ENCODE assay signal across 24 cellular contexts in genomic region chr21:34988625-34989024, GRCh38.
DNase-seq lines count a peak whose midpoint lies in the region; ATAC-seq lines count a peak whose summit lies in the region.
"Had no signal": no experiment of that assay in that cellular context is flagged by ENCODE, and none has a peak within 500 bp of the region (broad histone marks: within the 10 kb centered on the region; RNA-seq: fewer than 3 reads in every experiment).

No MANE protein-coding gene starts in this region.

- H3K9me3 ChIP-seq in CD4-positive, alpha-beta memory T cell (ENCODE audit: control insufficient read depth in 1 of 2, low read length in 2 of 2) = no peaks in the 10 kb centered on the region
- H3K9me3 ChIP-seq: sigmoid colon, thyroid gland had no signal

- no peak overlapping the region for H3K4me3 ChIP-seq in CD4-positive, alpha-beta memory T cell (ENCODE audit: low read length in 2 of 2)
- H3K4me3 ChIP-seq: sigmoid colon, SK-N-MC, thyroid gland had no signal

- intact Hi-C loops in CD4-positive, alpha-beta memory T cell (cut with micrococcal nuclease) = loop anchor here (2.0 to 10.0 kb wide), 2 partner anchors 16 to 236 kb away; no protein-coding TSS in a partner anchor
- intact Hi-C loops in activated CD4-positive, alpha-beta memory T cell treated with anti-CD3 and anti-CD28 coated beads for 36 hours (cut with micrococcal nuclease) = no loop called here

- DNase-seq in activated T-cell treated with anti-CD3 and anti-CD28 coated beads, Interleukin-2, amount 50 U/mL, for 4 hours = no peak
- DNase-seq in activated T-cell treated with anti-CD3 and anti-CD28 coated beads, Interleukin-2, amount 50 U/mL, for 48 hours = no peak
- DNase-seq in CD4-positive, alpha-beta memory T cell = no peak
- DNase-seq in activated CD4-positive, alpha-beta memory T cell treated with anti-CD3 and anti-CD28 coated beads for 36 hours = no peak
- DNase-seq in naive B cell = no peak
- DNase-seq in DMS153 treated with DMSO at 0.1 percent for 48 hours (lab: John Stamatoyannopoulos, UW; ENCODE audit: unreplicated experiment) = no peak
- no peak for DNase-seq in DMS 273 (lab: John Stamatoyannopoulos, UW; ENCODE audit: unreplicated experiment)
- DNase-seq: ACHN; activated CD8-positive, alpha-beta memory T cell treated with anti-CD3 and anti-CD28 coated beads, Interleukin-2, amount 50 U/mL, for 48 hours; cortex of kidney; DMS79 treated with DMSO at 0.1 percent for 48 hours; glutamatergic neuron; H9; left cardiac atrium; mesendoderm; NCI-H1417 treated with DMSO at 0.1 percent for 48 hours; NCI-H526; sigmoid colon; stimulated activated naive CD4-positive, alpha-beta T cell; thyroid gland had no signal

- no peak for ATAC-seq in activated T-cell treated with anti-CD3 and anti-CD28 coated beads, Interleukin-2, amount 50 U/mL, for 4 hours
- ATAC-seq in naive B cell (ENCODE audit: low read depth in 2 of 2) (no peak), HG03354 (IDR thresholded peaks at IDR 0.05; ENCODE audit: poor library complexity, severe bottlenecking, unreplicated experiment) (no peak)
- ATAC-seq: activated CD4-positive, CD25-positive, alpha-beta regulatory T cell treated with anti-CD3 and anti-CD28 coated beads, Interleukin-2, amount 50 U/mL, for 24 hours; left cardiac atrium had no signal

- peaks cover 85% of the 10 kb centered on the region for H3K4me1 Mint-ChIP-seq in activated T-cell treated with anti-CD3 and anti-CD28 coated beads, Interleukin-2, amount 50 U/mL, for 4 hours (ENCODE audit: low read depth)
- H3K4me1 Mint-ChIP-seq in CD4-positive, alpha-beta memory T cell = peaks cover 19 to 82% (median 78%) of the 10 kb centered on the region in 4 donors
- peaks cover 82% of the 10 kb centered on the region for H3K4me1 Mint-ChIP-seq in activated CD4-positive, alpha-beta memory T cell treated with anti-CD3 and anti-CD28 coated beads for 36 hours (ENCODE audit: low read depth)
- H3K4me1 Mint-ChIP-seq in naive B cell = peaks cover 53 to 77% (median 74%) of the 10 kb centered on the region in 3 donors

- no peak overlapping the region for H3K27ac ChIP-seq in CD4-positive, alpha-beta memory T cell (ENCODE audit: low read depth, low read length)
- H3K27ac ChIP-seq: SK-N-MC, thyroid gland had no signal

- peaks cover 98% of the 10 kb centered on the region for H3K4me1 ChIP-seq in CD4-positive, alpha-beta memory T cell (ENCODE audit: insufficient read depth, low read length)
- H3K4me1 ChIP-seq: thyroid gland had no signal

- CTCF ChIA-PET in CD4-positive, alpha-beta memory T cell (lab: Charles Lee; ENCODE audit: partially characterized antibody) = interaction anchor here (0.7 to 2.4 kb wide), 8 partner anchors 11 to 411 kb away, joined by 3 to 9 read pairs (median 4); no protein-coding TSS in a partner anchor
- CTCF ChIA-PET in activated CD4-positive, alpha-beta memory T cell treated with anti-CD3 and anti-CD28 coated beads for 36 hours (lab: Charles Lee) = interaction anchor here (0.8 to 3.9 kb wide), 11 partner anchors 20 to 413 kb away, joined by 3 to 19 read pairs (median 4); no protein-coding TSS in a partner anchor

- H3K9me3 Mint-ChIP-seq in activated T-cell treated with anti-CD3 and anti-CD28 coated beads, Interleukin-2, amount 50 U/mL, for 4 hours = no peaks in the 10 kb centered on the region
- peaks cover 0 to 3% (median 0%) of the 10 kb centered on the region in 8 donors for H3K9me3 Mint-ChIP-seq in CD4-positive, alpha-beta memory T cell
- H3K9me3 Mint-ChIP-seq in activated CD4-positive, alpha-beta memory T cell treated with anti-CD3 and anti-CD28 coated beads for 36 hours = no peaks in the 10 kb centered on the region
- H3K9me3 Mint-ChIP-seq in naive B cell = no peaks in the 10 kb centered on the region
- H3K9me3 Mint-ChIP-seq: H9, nephron progenitor cell had no signal

- peaks cover 29% of the 10 kb centered on the region for H3K36me3 Mint-ChIP-seq in activated T-cell treated with anti-CD3 and anti-CD28 coated beads, Interleukin-2, amount 50 U/mL, for 4 hours (ENCODE audit: insufficient read depth)
- H3K36me3 Mint-ChIP-seq in CD4-positive, alpha-beta memory T cell = peaks cover 10 to 22% of the 10 kb centered on the region in 2 donors
- H3K36me3 Mint-ChIP-seq in activated CD4-positive, alpha-beta memory T cell treated with anti-CD3 and anti-CD28 coated beads for 36 hours = peaks cover 3% of the 10 kb centered on the region
- H3K36me3 Mint-ChIP-seq in naive B cell = peaks cover 0 to 9% of the 10 kb centered on the region in 2 donors

- peak overlapping the region; percentile 67 to 96 (median 88) for H3K27ac Mint-ChIP-seq in CD4-positive, alpha-beta memory T cell
- H3K27ac Mint-ChIP-seq in activated CD4-positive, alpha-beta memory T cell treated with anti-CD3 and anti-CD28 coated beads for 36 hours = peak overlapping the region; percentile 81
- H3K27ac Mint-ChIP-seq in naive B cell = peak overlapping the region in 2 of 6 donors; percentile 42 to 68
- H3K27ac Mint-ChIP-seq: H9, nephron progenitor cell had no signal

- POLR2A ChIA-PET in CD4-positive, alpha-beta memory T cell (lab: Charles Lee; ENCODE audit: partially characterized antibody) = interaction anchor here (0.6 to 4.1 kb wide), 15 partner anchors 11 to 1383 kb away, joined by 3 to 27 read pairs (median 8); no protein-coding TSS in a partner anchor
- POLR2A ChIA-PET in activated CD4-positive, alpha-beta memory T cell treated with anti-CD3 and anti-CD28 coated beads for 36 hours (lab: Charles Lee) = interaction anchor here (0.6 to 5.6 kb wide), 15 partner anchors 9 to 369 kb away, joined by 3 to 74 read pairs (median 7); no protein-coding TSS in a partner anchor

- no peaks in the 10 kb centered on the region for H3K27me3 ChIP-seq in CD4-positive, alpha-beta memory T cell (ENCODE audit: insufficient read depth, low read length)
- H3K27me3 ChIP-seq: sigmoid colon, thyroid gland had no signal

- H3K4me3 Mint-ChIP-seq in activated T-cell treated with anti-CD3 and anti-CD28 coated beads, Interleukin-2, amount 50 U/mL, for 4 hours = peak overlapping the region; percentile 19
- H3K4me3 Mint-ChIP-seq in CD4-positive, alpha-beta memory T cell = peak overlapping the region in 7 of 8 donors; percentile 35 to 93 (median 69)
- no peak overlapping the region for H3K4me3 Mint-ChIP-seq in activated CD4-positive, alpha-beta memory T cell treated with anti-CD3 and anti-CD28 coated beads for 36 hours
- peak overlapping the region in 5 of 8 donors; percentile 39 to 86 (median 78) for H3K4me3 Mint-ChIP-seq in naive B cell
- H3K4me3 Mint-ChIP-seq: H9, nephron progenitor cell had no signal

- H3K36me3 ChIP-seq in CD4-positive, alpha-beta memory T cell (ENCODE audit: insufficient read depth, low read length) = no peaks in the 10 kb centered on the region
- H3K36me3 ChIP-seq: sigmoid colon, thyroid gland had no signal

- H3K27me3 Mint-ChIP-seq in activated T-cell treated with anti-CD3 and anti-CD28 coated beads, Interleukin-2, amount 50 U/mL, for 4 hours (ENCODE audit: low read depth) = no peaks in the 10 kb centered on the region
- H3K27me3 Mint-ChIP-seq in CD4-positive, alpha-beta memory T cell = no peaks in the 10 kb centered on the region
- H3K27me3 Mint-ChIP-seq in activated CD4-positive, alpha-beta memory T cell treated with anti-CD3 and anti-CD28 coated beads for 36 hours = no peaks in the 10 kb centered on the region
- H3K27me3 Mint-ChIP-seq in naive B cell = no peaks in the 10 kb centered on the region
